In genomic region chr2:216829533-216829932, GRCh38 we compare ENCODE assay signal across 8 cellular contexts. TPM values are rescaled to one million over a fixed set of nuclear protein-coding genes. Genes with fewer than 3 reads are reported as not detected.
DNase-seq lines count a peak whose midpoint lies in the region; ATAC-seq, FAIRE-seq and TF ChIP-seq lines count a peak whose summit lies in the region.

No MANE protein-coding gene starts in this region.

- H3K27me3 ChIP-seq in body of pancreas: no peaks in the 10 kb centered on the region

- ATAC-seq in body of pancreas: peak; percentile 71
- no peak for ATAC-seq in HG03108 (IDR thresholded peaks at IDR 0.05; ENCODE audit: unreplicated experiment)

- peaks cover 8% of the 10 kb centered on the region for H3K4me1 ChIP-seq in body of pancreas

- no peaks in the 10 kb centered on the region for H3K9me3 ChIP-seq in body of pancreas

- H3K36me3 ChIP-seq in body of pancreas (replicated peaks in 1 of 2; ENCODE audit: insufficient read depth in 1 of 2, low read depth in 2 of 2): no peaks in the 10 kb centered on the region

- H3K27ac ChIP-seq in body of pancreas: no peak overlapping the region

- H3K4me3 ChIP-seq in body of pancreas: no peak overlapping the region

- intact Hi-C loops in body of pancreas (cut with DNase I): no loop called here

- no peak for TF ChIP-seq POLR2A in body of pancreas (IDR thresholded peaks at IDR 0.05)

- DNase-seq in NCI-H2081 (lab: John Stamatoyannopoulos, UW) (peak; percentile 26 to 79), NCI-H2081 treated with DMSO at 0.1 percent for 48 hours (lab: John Stamatoyannopoulos, UW) (no peak), body of pancreas (peak; percentile 73 to 82 (median 76)), kidney tubule cell (ENCODE audit: low spot score) (peak; percentile 69), urothelium cell line (ENCODE audit: low spot score) (peak; percentile 50), HCEC 1CT (no peak), ecto neural progenitor cell (ENCODE audit: low spot score) (no peak)

- FAIRE-seq in urothelium cell line (lab: Jason Lieb, UNC): no peak

- no peak for TF ChIP-seq CTCF in body of pancreas (IDR thresholded peaks at IDR 0.05)

- WGBS in body of pancreas, 2 donors: 16 to 19% methylated on average over 4 of the region's 4 CpGs

RNA-seq across cellular contexts. Expression of gene TNP1, which starts 30.3 kb away (rescaled TPM):
- not detected for total RNA-seq in body of pancreas

Comparison
In these comparisons a context has a peak if more than half of its experiments do, and no peak if none do; other contexts are left out.
1. DNase-seq: peak in NCI-H2081 (2 of 2), body of pancreas (4 of 4), kidney tubule cell (single experiment) and urothelium cell line (single experiment); none in NCI-H2081 treated with DMSO at 0.1 percent for 48 hours (single experiment), HCEC 1CT (single experiment) and ecto neural progenitor cell (single experiment).